ENCODE assay signal across 10 cellular contexts in genomic region chr19:15296353-15296752, GRCh38. TPM values are rescaled to one million over a fixed set of nuclear protein-coding genes. Genes with fewer than 3 reads are reported as not detected.
DNase-seq lines count a peak whose midpoint lies in the region; ATAC-seq and TF ChIP-seq lines count a peak whose summit lies in the region.
"Had no signal": no experiment of that assay in that cellular context is flagged by ENCODE, and none has a peak within 500 bp of the region (broad histone marks: within the 10 kb centered on the region; RNA-seq: fewer than 3 reads in every experiment).

No MANE protein-coding gene starts in this region.

- H3K27ac ChIP-seq in thoracic aorta = peak overlapping the region; percentile 33 to 38

- H3K36me3 Mint-ChIP-seq in activated CD4-positive, alpha-beta T cell treated with anti-CD3 and anti-CD28 coated beads, Interleukin-2, amount 10 ng/mL, durations not matched to agents 24 days and 14 days (ENCODE audit: low read depth) = peaks cover 15% of the 10 kb centered on the region
- H3K36me3 Mint-ChIP-seq in chondrocyte (ENCODE audit: low read depth) = peaks cover 3% of the 10 kb centered on the region

- peak overlapping the region; percentile 73 for H3K27ac Mint-ChIP-seq in activated CD4-positive, alpha-beta T cell treated with anti-CD3 and anti-CD28 coated beads, Interleukin-2, amount 10 ng/mL, durations not matched to agents 24 days and 14 days
- peak overlapping the region; percentile 95 for H3K27ac Mint-ChIP-seq in chondrocyte (ENCODE audit: unreplicated experiment)

- H3K4me3 ChIP-seq in thoracic aorta = no peak overlapping the region

- intact Hi-C loops in activated CD4-positive, alpha-beta T cell treated with anti-CD3 and anti-CD28 coated beads, Interleukin-2, amount 10 ng/mL, durations not matched to agents 24 days and 14 days (cut with micrococcal nuclease) = no loop called here

- H3K27me3 Mint-ChIP-seq in activated CD4-positive, alpha-beta T cell treated with anti-CD3 and anti-CD28 coated beads, Interleukin-2, amount 10 ng/mL, durations not matched to agents 24 days and 14 days = no peaks in the 10 kb centered on the region
- H3K27me3 Mint-ChIP-seq in chondrocyte (ENCODE audit: low read depth) = no peaks in the 10 kb centered on the region

- peaks cover 76 to 100% of the 10 kb centered on the region in 2 donors for H3K4me1 ChIP-seq in thoracic aorta (ENCODE audit: control insufficient read depth in 1 of 2, low read depth in 2 of 2)

- H3K9me3 Mint-ChIP-seq in activated CD4-positive, alpha-beta T cell treated with anti-CD3 and anti-CD28 coated beads, Interleukin-2, amount 10 ng/mL, durations not matched to agents 24 days and 14 days = no peaks in the 10 kb centered on the region
- no peaks in the 10 kb centered on the region for H3K9me3 Mint-ChIP-seq in chondrocyte (ENCODE audit: low read depth)

- TF ChIP-seq CTCF in chondrocyte (IDR thresholded peaks at IDR 0.05) = no peak
- TF ChIP-seq CTCF in thoracic aorta (IDR thresholded peaks at IDR 0.05) = no peak

- peak overlapping the region; percentile 62 for H3K4me3 Mint-ChIP-seq in activated CD4-positive, alpha-beta T cell treated with anti-CD3 and anti-CD28 coated beads, Interleukin-2, amount 10 ng/mL, durations not matched to agents 24 days and 14 days
- peak overlapping the region; percentile 39 for H3K4me3 Mint-ChIP-seq in chondrocyte (ENCODE audit: unreplicated experiment)

- no peaks in the 10 kb centered on the region for H3K36me3 ChIP-seq in thoracic aorta

- DNase-seq in activated CD4-positive, alpha-beta T cell treated with anti-CD3 and anti-CD28 coated beads, Interleukin-2, amount 10 ng/mL, durations not matched to agents 24 days and 14 days = no peak
- DNase-seq in activated CD4-positive, alpha-beta T cell treated with anti-CD3 and anti-CD28 coated beads for 1 hour = no peak
- no peak for DNase-seq in chondrocyte (ENCODE audit: low spot score)
- peak; percentile 47 for DNase-seq in medulla oblongata (ENCODE audit: extremely low spot score)
- no peak for DNase-seq in thoracic aorta (ENCODE audit: low spot score)
- DNase-seq in globus pallidus (ENCODE audit: low spot score) = no peak
- DNase-seq in stimulated activated CD4-positive, alpha-beta T cell treated with anti-CD3 and anti-CD28 coated beads, Interleukin-4, amount 100 ng/mL, for 1 hour = no peak
- DNase-seq in GOT3 (lab: John Stamatoyannopoulos, UW) = no peak
- DNase-seq: NCI-H510A treated with DMSO at 0.1 percent for 48 hours; stimulated activated CD4-positive, alpha-beta T cell treated with anti-CD3 and anti-CD28 coated beads, Interleukin-1b, Interleukin-23, amount 100 ng/mL, for 48 hours had no signal

- peaks cover 82% of the 10 kb centered on the region for H3K4me1 Mint-ChIP-seq in activated CD4-positive, alpha-beta T cell treated with anti-CD3 and anti-CD28 coated beads, Interleukin-2, amount 10 ng/mL, durations not matched to agents 24 days and 14 days
- H3K4me1 Mint-ChIP-seq in chondrocyte (ENCODE audit: low read depth) = peaks cover 96% of the 10 kb centered on the region

- no peaks in the 10 kb centered on the region for H3K9me3 ChIP-seq in thoracic aorta

- H3K27me3 ChIP-seq in thoracic aorta (replicated peaks; ENCODE audit: insufficient read depth) = no peaks in the 10 kb centered on the region

- ATAC-seq in thoracic aorta (ENCODE audit: insufficient number of reproducible peaks, low FRiP score, low read depth) = no peak

RNA-seq across cellular contexts. Expression of gene BRD4, which starts 36.0 kb away (rescaled TPM):
- 109 TPM in 2 replicates for total RNA-seq in activated CD4-positive, alpha-beta T cell treated with anti-CD3 and anti-CD28 coated beads, Interleukin-2, amount 10 ng/mL, durations not matched to agents 24 days and 14 days
- total RNA-seq in chondrocyte = 83.8 to 108 TPM (median 104 TPM) in 3 replicates
- 10 to 100 TPM; 49.0 to 70.9 TPM for total RNA-seq in thoracic aorta
